ENCODE assay signal across 6 cellular contexts in genomic region chr13:59996461-59996860, GRCh38.
"Had no signal": no experiment of that assay in that cellular context is flagged by ENCODE, and none has a peak within 500 bp of the region (broad histone marks: within the 10 kb centered on the region; RNA-seq: fewer than 3 reads in every experiment).

No MANE protein-coding gene starts in this region.

- H3K4me2 ChIP-seq: GM23338 had no signal

- H3K27ac ChIP-seq: HL-60 had no signal

- H2AFZ ChIP-seq: GM23338 had no signal

- H3K4me3 ChIP-seq: GM23338 had no signal

- DNase-seq: H9, HCEC 1CT, KBM-7 had no signal

- ATAC-seq: GM23338, HepG2 had no signal
